18 cellular contexts compared by ENCODE assay signal in the genomic region with DNA sequence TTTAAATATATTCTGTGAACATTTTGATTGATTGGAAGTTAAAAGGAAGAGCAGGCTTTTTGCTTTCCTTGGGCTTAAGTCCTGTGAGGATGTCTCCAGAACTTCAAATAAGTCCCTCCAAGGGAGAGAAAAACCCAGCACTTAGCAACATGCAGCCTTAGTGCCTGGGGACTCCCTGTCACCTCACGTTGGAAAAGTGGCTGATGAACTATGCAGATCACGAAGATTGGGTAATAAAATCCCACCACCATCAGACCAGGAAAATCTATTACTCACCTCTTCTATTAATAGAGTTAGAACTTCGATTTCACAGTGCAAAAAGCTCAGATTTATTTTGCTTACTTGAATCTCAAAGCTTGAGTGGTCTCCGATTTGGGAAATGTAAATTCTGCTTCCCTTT.
DNase-seq lines count a peak whose midpoint lies in the region; ATAC-seq, FAIRE-seq and TF ChIP-seq lines count a peak whose summit lies in the region.
"Had no signal": no experiment of that assay in that cellular context is flagged by ENCODE, and none has a peak within 500 bp of the region (broad histone marks: within the 10 kb centered on the region; RNA-seq: fewer than 3 reads in every experiment).

No MANE protein-coding gene starts in this region.

- H3K27ac ChIP-seq in BLaER1 treated with 17β-estradiol and CSF1 and Interleukin-3, amounts not matched to agents 10 nM and 100 nM = no peak overlapping the region
- H3K27ac ChIP-seq in astrocyte (ENCODE audit: low read depth, low read length) (no peak overlapping the region), left ventricle myocardium inferior (replicated peaks) (no peak overlapping the region)
- H3K27ac ChIP-seq: A549, GM23248, HL-60, RWPE1 had no signal

- H4K20me1 ChIP-seq in BLaER1 treated with 17β-estradiol and CSF1 and Interleukin-3, amounts not matched to agents 10 nM and 100 nM = no peaks in the 10 kb centered on the region
- no peaks in the 10 kb centered on the region for H4K20me1 ChIP-seq in astrocyte (ENCODE audit: insufficient read depth, low read length)

- no peaks in the 10 kb centered on the region for H3K9me3 ChIP-seq in BLaER1 treated with 17β-estradiol and CSF1 and Interleukin-3, amounts not matched to agents 10 nM and 100 nM (replicated peaks in 1 of 11)
- H3K9me3 ChIP-seq in astrocyte (ENCODE audit: insufficient read depth, low read depth, low read length) (no peaks in the 10 kb centered on the region), left ventricle myocardium inferior (replicated peaks) (no peaks in the 10 kb centered on the region)
- H3K9me3 ChIP-seq: A549, HAP-1, SK-N-SH had no signal

- H3K4me3 Mint-ChIP-seq in astrocyte (ENCODE audit: unreplicated experiment) (no peak overlapping the region), memory B cell (no peak overlapping the region)
- H3K4me3 Mint-ChIP-seq in stimulated activated memory B cell treated with anti-CD40 and anti-IgM and Interleukin-4, amounts not matched to agents 10 μg/mL and 1 μg/mL and 100 μg/mL, for 72 hours = no peak overlapping the region
- no peak overlapping the region for H3K4me3 Mint-ChIP-seq in T-helper 2 cell treated with Interferon-gamma antibody and Interleukin-4, amounts not matched to agents 5 μg/mL and 100 μg/mL, for 36 hours
- H3K4me3 Mint-ChIP-seq: CD4-positive, alpha-beta T cell had no signal

- no peaks in the 10 kb centered on the region for H3K36me3 ChIP-seq in BLaER1 treated with 17β-estradiol and CSF1 and Interleukin-3, amounts not matched to agents 10 nM and 100 nM
- H3K36me3 ChIP-seq in astrocyte (ENCODE audit: insufficient read depth, low read length) = no peaks in the 10 kb centered on the region
- H3K36me3 ChIP-seq in left ventricle myocardium inferior = no peaks in the 10 kb centered on the region
- H3K36me3 ChIP-seq: HAP-1 had no signal

- no peaks in the 10 kb centered on the region for H3K27me3 ChIP-seq in BLaER1 treated with 17β-estradiol and CSF1 and Interleukin-3, amounts not matched to agents 10 nM and 100 nM
- H3K27me3 ChIP-seq in astrocyte (ENCODE audit: insufficient read depth, low read length) (no peaks in the 10 kb centered on the region), left ventricle myocardium inferior (ENCODE audit: low read depth) (peaks cover 9% of the 10 kb centered on the region)

- no peak overlapping the region for H3K4me3 ChIP-seq in BLaER1 treated with 17β-estradiol and CSF1 and Interleukin-3, amounts not matched to agents 10 nM and 100 nM
- H3K4me3 ChIP-seq in astrocyte (ENCODE audit: insufficient read depth, low read depth, low read length) (no peak overlapping the region), left ventricle myocardium inferior (no peak overlapping the region)
- H3K4me3 ChIP-seq: A549, GM12878, GM23248, HAP-1 had no signal

- TF ChIP-seq CTCF in astrocyte (IDR thresholded peaks at IDR 0.05; ENCODE audit: insufficient read depth, low read depth, low read length) (no peak), left ventricle myocardium inferior (IDR thresholded peaks at IDR 0.05; ENCODE audit: borderline replicate concordance) (no peak)

- peak; percentile 10 for DNase-seq in astrocyte (ENCODE audit: low read depth)
- no peak for DNase-seq in memory B cell (ENCODE audit: low spot score in 2 of 2)
- DNase-seq in stimulated activated CD4-positive, alpha-beta T cell treated with anti-CD3 and anti-CD28 coated beads, Interleukin-1b, Interleukin-23, amount 100 ng/mL, for 48 hours = no peak
- DNase-seq in left ventricle myocardium inferior = no peak
- DNase-seq in T-helper 2 cell treated with Interferon-gamma antibody and Interleukin-4, amounts not matched to agents 5 μg/mL and 100 μg/mL, for 36 hours (ENCODE audit: low spot score) = no peak
- DNase-seq: CD4-positive, alpha-beta T cell; DMS79; NCI-H510A; SIG-M5 had no signal

- peak overlapping the region in 6 of 11 experiments; percentile 20 to 51 (median 36); a peak in 8 of 22 replicates for H3K4me2 ChIP-seq in BLaER1 treated with 17β-estradiol and CSF1 and Interleukin-3, amounts not matched to agents 10 nM and 100 nM
- no peak overlapping the region for H3K4me2 ChIP-seq in astrocyte (ENCODE audit: low read length)
- H3K4me2 ChIP-seq: A549, SK-N-SH had no signal

- FAIRE-seq in astrocyte (lab: Jason Lieb, UNC) = no peak

- intact Hi-C loops in left ventricle myocardium inferior (cut with micrococcal nuclease) = loop anchor here (5.0 kb wide), 1 partner anchor 495 kb away; no protein-coding TSS in a partner anchor

- no peaks in the 10 kb centered on the region for H3K79me2 ChIP-seq in astrocyte (ENCODE audit: insufficient read depth, low read length)

- H3K9me3 Mint-ChIP-seq in astrocyte (ENCODE audit: unreplicated experiment) = no peaks in the 10 kb centered on the region
- no peaks in the 10 kb centered on the region for H3K9me3 Mint-ChIP-seq in memory B cell
- H3K9me3 Mint-ChIP-seq in stimulated activated memory B cell treated with anti-CD40 and anti-IgM and Interleukin-4, amounts not matched to agents 10 μg/mL and 1 μg/mL and 100 μg/mL, for 72 hours = no peaks in the 10 kb centered on the region
- H3K9me3 Mint-ChIP-seq in T-helper 2 cell treated with Interferon-gamma antibody and Interleukin-4, amounts not matched to agents 5 μg/mL and 100 μg/mL, for 36 hours = no peaks in the 10 kb centered on the region
- H3K9me3 Mint-ChIP-seq: CD4-positive, alpha-beta T cell had no signal

- H3K4me1 ChIP-seq in BLaER1 treated with 17β-estradiol and CSF1 and Interleukin-3, amounts not matched to agents 10 nM and 100 nM = peaks cover 0 to 9% (median 7%) of the 10 kb centered on the region in 10 experiments; a peak in 10 of 20 replicates
- H3K4me1 ChIP-seq in astrocyte (ENCODE audit: insufficient read depth, low read length) = no peaks in the 10 kb centered on the region
- no peaks in the 10 kb centered on the region for H3K4me1 ChIP-seq in left ventricle myocardium inferior
- H3K4me1 ChIP-seq: A549, HAP-1 had no signal

- ATAC-seq in memory B cell (ENCODE audit: low read depth) = no peak
- no peak for ATAC-seq in stimulated activated memory B cell treated with anti-CD40 and anti-IgM and Interleukin-4, amounts not matched to agents 10 μg/mL and 1 μg/mL and 100 μg/mL, for 72 hours

- no peaks in the 10 kb centered on the region for H3K4me1 Mint-ChIP-seq in astrocyte (ENCODE audit: low read depth, unreplicated experiment)
- H3K4me1 Mint-ChIP-seq in memory B cell = peaks cover 17% of the 10 kb centered on the region
- H3K4me1 Mint-ChIP-seq in stimulated activated memory B cell treated with anti-CD40 and anti-IgM and Interleukin-4, amounts not matched to agents 10 μg/mL and 1 μg/mL and 100 μg/mL, for 72 hours = peaks cover 13% of the 10 kb centered on the region
- no peaks in the 10 kb centered on the region for H3K4me1 Mint-ChIP-seq in T-helper 2 cell treated with Interferon-gamma antibody and Interleukin-4, amounts not matched to agents 5 μg/mL and 100 μg/mL, for 36 hours (ENCODE audit: low read depth)

- H3K27me3 Mint-ChIP-seq in astrocyte (ENCODE audit: low read depth, unreplicated experiment) = peaks cover 2% of the 10 kb centered on the region
- no peaks in the 10 kb centered on the region for H3K27me3 Mint-ChIP-seq in memory B cell
- H3K27me3 Mint-ChIP-seq in stimulated activated memory B cell treated with anti-CD40 and anti-IgM and Interleukin-4, amounts not matched to agents 10 μg/mL and 1 μg/mL and 100 μg/mL, for 72 hours = no peaks in the 10 kb centered on the region
- no peaks in the 10 kb centered on the region for H3K27me3 Mint-ChIP-seq in T-helper 2 cell treated with Interferon-gamma antibody and Interleukin-4, amounts not matched to agents 5 μg/mL and 100 μg/mL, for 36 hours (ENCODE audit: low read depth)
- H3K27me3 Mint-ChIP-seq: CD4-positive, alpha-beta T cell had no signal

- H3K36me3 Mint-ChIP-seq in astrocyte (ENCODE audit: low read depth, unreplicated experiment) (no peaks in the 10 kb centered on the region), memory B cell (no peaks in the 10 kb centered on the region)
- no peaks in the 10 kb centered on the region for H3K36me3 Mint-ChIP-seq in stimulated activated memory B cell treated with anti-CD40 and anti-IgM and Interleukin-4, amounts not matched to agents 10 μg/mL and 1 μg/mL and 100 μg/mL, for 72 hours
- H3K36me3 Mint-ChIP-seq in T-helper 2 cell treated with Interferon-gamma antibody and Interleukin-4, amounts not matched to agents 5 μg/mL and 100 μg/mL, for 36 hours (ENCODE audit: low read depth) = no peaks in the 10 kb centered on the region

- peak overlapping the region in 2 of 11 experiments; percentile 12 to 41; a peak in 1 of 22 replicates for H3K9ac ChIP-seq in BLaER1 treated with 17β-estradiol and CSF1 and Interleukin-3, amounts not matched to agents 10 nM and 100 nM
- no peak overlapping the region for H3K9ac ChIP-seq in astrocyte (ENCODE audit: low read length)
- H3K9ac ChIP-seq: GM23248, SK-N-SH had no signal

- no peak overlapping the region for H2AFZ ChIP-seq in astrocyte (ENCODE audit: low read depth, low read length)
- H2AFZ ChIP-seq: GM23248 had no signal

- H3K27ac Mint-ChIP-seq in astrocyte (ENCODE audit: unreplicated experiment) (no peak overlapping the region), memory B cell (peak overlapping the region; percentile 82)
- H3K27ac Mint-ChIP-seq in stimulated activated memory B cell treated with anti-CD40 and anti-IgM and Interleukin-4, amounts not matched to agents 10 μg/mL and 1 μg/mL and 100 μg/mL, for 72 hours = peak overlapping the region; percentile 70
- H3K27ac Mint-ChIP-seq in T-helper 2 cell treated with Interferon-gamma antibody and Interleukin-4, amounts not matched to agents 5 μg/mL and 100 μg/mL, for 36 hours = no peak overlapping the region
- H3K27ac Mint-ChIP-seq: CD4-positive, alpha-beta T cell had no signal

Comparison
In these comparisons a context has a peak if more than half of its experiments do, and no peak if none do; other contexts are left out.
1. H3K27ac Mint-ChIP-seq: peak in memory B cell (single experiment) and stimulated activated memory B cell treated with anti-CD40 and anti-IgM and Interleukin-4, amounts not matched to agents 10 μg/mL and 1 μg/mL and 100 μg/mL, for 72 hours (single experiment); none in astrocyte (single experiment) and T-helper 2 cell treated with Interferon-gamma antibody and Interleukin-4, amounts not matched to agents 5 μg/mL and 100 μg/mL, for 36 hours (single experiment).